ENCODE assay signal across 2 cellular contexts in genomic region chr19:10452726-10453620, GRCh38.
TF ChIP-seq lines count a peak whose summit lies in the region.

No MANE protein-coding gene starts in this region.

TF ChIP-seq in GM23338, 12 proteins besides CTCF, POLR2A, EP300 and RAD21:
- TF ChIP-seq POLR2AphosphoS5 (IDR thresholded peaks at IDR 0.05; ENCODE audit: low read depth) (no peak), ZNF462 (CRISPR knock-in tag; IDR thresholded peaks at IDR 0.05) (no peak), EZH2phosphoT487 (IDR thresholded peaks at IDR 0.05; ENCODE audit: unreplicated experiment) (no peak), ZNF331 (CRISPR knock-in tag; IDR thresholded peaks at IDR 0.05; ENCODE audit: low read depth) (no peak), JUNB (IDR thresholded peaks at IDR 0.05; ENCODE audit: unreplicated experiment) (no peak), EZH2 (IDR thresholded peaks at IDR 0.05; ENCODE audit: low read depth, unreplicated experiment) (no peak), ZNF114 (CRISPR knock-in tag; IDR thresholded peaks at IDR 0.05) (no peak), NANOG (IDR thresholded peaks at IDR 0.05; ENCODE audit: borderline replicate concordance) (no peak), STAT1 (IDR thresholded peaks at IDR 0.05; ENCODE audit: unreplicated experiment) (no peak), CREB1 (CRISPR knock-in tag; IDR thresholded peaks at IDR 0.05; ENCODE audit: low read depth) (no peak)
- TF ChIP-seq, protein P1, sequence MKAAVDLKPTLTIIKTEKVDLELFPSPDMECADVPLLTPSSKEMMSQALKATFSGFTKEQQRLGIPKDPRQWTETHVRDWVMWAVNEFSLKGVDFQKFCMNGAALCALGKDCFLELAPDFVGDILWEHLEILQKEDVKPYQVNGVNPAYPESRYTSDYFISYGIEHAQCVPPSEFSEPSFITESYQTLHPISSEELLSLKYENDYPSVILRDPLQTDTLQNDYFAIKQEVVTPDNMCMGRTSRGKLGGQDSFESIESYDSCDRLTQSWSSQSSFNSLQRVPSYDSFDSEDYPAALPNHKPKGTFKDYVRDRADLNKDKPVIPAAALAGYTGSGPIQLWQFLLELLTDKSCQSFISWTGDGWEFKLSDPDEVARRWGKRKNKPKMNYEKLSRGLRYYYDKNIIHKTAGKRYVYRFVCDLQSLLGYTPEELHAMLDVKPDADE (IDR thresholded peaks at IDR 0.05), result no peak
- TF ChIP-seq, protein P2, sequence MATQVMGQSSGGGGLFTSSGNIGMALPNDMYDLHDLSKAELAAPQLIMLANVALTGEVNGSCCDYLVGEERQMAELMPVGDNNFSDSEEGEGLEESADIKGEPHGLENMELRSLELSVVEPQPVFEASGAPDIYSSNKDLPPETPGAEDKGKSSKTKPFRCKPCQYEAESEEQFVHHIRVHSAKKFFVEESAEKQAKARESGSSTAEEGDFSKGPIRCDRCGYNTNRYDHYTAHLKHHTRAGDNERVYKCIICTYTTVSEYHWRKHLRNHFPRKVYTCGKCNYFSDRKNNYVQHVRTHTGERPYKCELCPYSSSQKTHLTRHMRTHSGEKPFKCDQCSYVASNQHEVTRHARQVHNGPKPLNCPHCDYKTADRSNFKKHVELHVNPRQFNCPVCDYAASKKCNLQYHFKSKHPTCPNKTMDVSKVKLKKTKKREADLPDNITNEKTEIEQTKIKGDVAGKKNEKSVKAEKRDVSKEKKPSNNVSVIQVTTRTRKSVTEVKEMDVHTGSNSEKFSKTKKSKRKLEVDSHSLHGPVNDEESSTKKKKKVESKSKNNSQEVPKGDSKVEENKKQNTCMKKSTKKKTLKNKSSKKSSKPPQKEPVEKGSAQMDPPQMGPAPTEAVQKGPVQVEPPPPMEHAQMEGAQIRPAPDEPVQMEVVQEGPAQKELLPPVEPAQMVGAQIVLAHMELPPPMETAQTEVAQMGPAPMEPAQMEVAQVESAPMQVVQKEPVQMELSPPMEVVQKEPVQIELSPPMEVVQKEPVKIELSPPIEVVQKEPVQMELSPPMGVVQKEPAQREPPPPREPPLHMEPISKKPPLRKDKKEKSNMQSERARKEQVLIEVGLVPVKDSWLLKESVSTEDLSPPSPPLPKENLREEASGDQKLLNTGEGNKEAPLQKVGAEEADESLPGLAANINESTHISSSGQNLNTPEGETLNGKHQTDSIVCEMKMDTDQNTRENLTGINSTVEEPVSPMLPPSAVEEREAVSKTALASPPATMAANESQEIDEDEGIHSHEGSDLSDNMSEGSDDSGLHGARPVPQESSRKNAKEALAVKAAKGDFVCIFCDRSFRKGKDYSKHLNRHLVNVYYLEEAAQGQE (IDR thresholded peaks at IDR 0.05; ENCODE audit: unreplicated experiment), result no peak

TF ChIP-seq in H1, 55 proteins besides CTCF, POLR2A, EP300 and RAD21:
- TF ChIP-seq SIX5 (IDR thresholded peaks at IDR 0.05; ENCODE audit: low read depth, low read length), result no peak
- TF ChIP-seq EZH2 (IDR thresholded peaks at IDR 0.05; ENCODE audit: low read depth, low read length, severe bottlenecking), result no peak
- no peak for TF ChIP-seq PHF8 (conservative IDR thresholded peaks at IDR 0.05; ENCODE audit: low read depth, low read length)
- TF ChIP-seq TEAD4 (IDR thresholded peaks at IDR 0.05; ENCODE audit: low read depth, low read length), result no peak
- TF ChIP-seq EGR1 (IDR thresholded peaks at IDR 0.05; ENCODE audit: borderline replicate concordance, low read depth, low read length), result no peak
